Comparison of ENCODE assay signal across 9 cellular contexts in the genomic region with DNA sequence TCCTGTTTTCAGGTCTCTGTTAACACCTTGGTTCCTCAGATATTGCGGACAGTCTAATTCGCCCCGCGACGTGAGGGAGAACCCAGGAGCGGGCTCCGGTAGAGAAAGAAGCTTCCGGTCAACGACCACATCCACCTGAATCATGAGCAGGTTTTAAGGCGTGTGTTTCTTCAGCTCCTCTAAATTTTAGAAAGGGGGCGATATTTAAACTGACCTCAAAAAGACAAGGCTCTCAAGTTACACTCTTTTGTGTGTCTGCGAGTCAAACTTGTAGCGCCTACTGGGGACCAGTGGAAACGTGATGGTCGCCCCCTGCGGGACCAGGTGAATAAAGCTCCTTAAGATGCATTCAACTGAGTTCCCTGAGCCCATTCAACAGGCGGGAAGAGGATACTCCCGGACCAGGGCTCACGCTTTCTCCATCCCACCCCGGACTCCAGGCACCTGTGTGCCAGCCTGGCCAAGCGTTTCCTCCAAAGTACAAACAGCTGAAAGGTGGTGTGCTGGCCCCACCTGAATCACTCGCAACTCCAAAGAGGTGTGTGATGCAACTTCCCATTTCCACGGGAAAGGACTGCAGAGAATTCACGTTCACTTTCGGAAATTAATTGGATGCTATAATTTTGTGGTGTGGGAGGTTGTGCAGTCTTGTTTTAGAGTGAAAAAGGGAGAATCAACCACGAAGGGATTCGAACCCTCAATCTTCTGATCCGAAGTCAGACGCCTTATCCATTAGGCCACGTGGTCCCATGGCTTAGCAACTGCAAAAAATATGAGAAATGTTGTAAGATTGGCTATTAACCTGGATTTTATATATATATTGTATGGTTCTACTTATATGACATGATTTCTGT. TPM values are rescaled to one million over a fixed set of nuclear protein-coding genes. Genes with fewer than 3 reads are reported as not detected.
DNase-seq lines count a peak whose midpoint lies in the region; ATAC-seq and TF ChIP-seq lines count a peak whose summit lies in the region.
"Had no signal": no experiment of that assay in that cellular context is flagged by ENCODE, and none has a peak within 500 bp of the region (broad histone marks: within the 10 kb centered on the region; RNA-seq: fewer than 3 reads in every experiment).

No MANE protein-coding gene starts in this region.

- peak overlapping the region; percentile 48 for H3K27ac Mint-ChIP-seq in glutamatergic neuron (ENCODE audit: unreplicated experiment)

- peaks cover 0 to 14% (median 4%) of the 10 kb centered on the region in 10 experiments; a peak in 7 of 20 replicates for H3K4me1 ChIP-seq in BLaER1 treated with 17β-estradiol and CSF1 and Interleukin-3, amounts not matched to agents 10 nM and 100 nM
- no peaks in the 10 kb centered on the region for H3K4me1 ChIP-seq in suprapubic skin

- peak; percentile 39 for TF ChIP-seq RAD21 in Ishikawa (IDR thresholded peaks at IDR 0.05; ENCODE audit: low read depth)

- H4K20me1 ChIP-seq in BLaER1 treated with 17β-estradiol and CSF1 and Interleukin-3, amounts not matched to agents 10 nM and 100 nM: no peaks in the 10 kb centered on the region

- ATAC-seq in GM19351 (IDR thresholded peaks at IDR 0.05; ENCODE audit: unreplicated experiment): peak; percentile 72

- no peaks in the 10 kb centered on the region for H3K36me3 ChIP-seq in BLaER1 treated with 17β-estradiol and CSF1 and Interleukin-3, amounts not matched to agents 10 nM and 100 nM
- no peaks in the 10 kb centered on the region for H3K36me3 ChIP-seq in suprapubic skin

- TF ChIP-seq POLR2A in suprapubic skin (IDR thresholded peaks at IDR 0.05): no peak

- peaks cover 17% of the 10 kb centered on the region for H3K27me3 Mint-ChIP-seq in glutamatergic neuron (ENCODE audit: unreplicated experiment)

- WGBS in suprapubic skin: 3% methylated on average over 30 of the region's 30 CpGs

- H3K9ac ChIP-seq in BLaER1 treated with 17β-estradiol and CSF1 and Interleukin-3, amounts not matched to agents 10 nM and 100 nM: no peak overlapping the region

- peaks cover 0 to 4% (median 0%) of the 10 kb centered on the region in 11 experiments; a peak in 2 of 22 replicates for H3K27me3 ChIP-seq in BLaER1 treated with 17β-estradiol and CSF1 and Interleukin-3, amounts not matched to agents 10 nM and 100 nM
- peaks cover 25% of the 10 kb centered on the region for H3K27me3 ChIP-seq in suprapubic skin

- H3K4me3 ChIP-seq in BLaER1 treated with 17β-estradiol and CSF1 and Interleukin-3, amounts not matched to agents 10 nM and 100 nM: peak overlapping the region in 6 of 10 experiments; percentile 23 to 56 (median 50); a peak in 11 of 20 replicates
- peak overlapping the region; percentile 44 for H3K4me3 ChIP-seq in retinal pigment epithelial cell (ENCODE audit: low read length)
- no peak overlapping the region for H3K4me3 ChIP-seq in suprapubic skin

- H3K4me2 ChIP-seq in BLaER1 treated with 17β-estradiol and CSF1 and Interleukin-3, amounts not matched to agents 10 nM and 100 nM: peak overlapping the region; percentile 5 to 81 (median 60); a peak in 21 of 22 replicates

- peaks cover 14% of the 10 kb centered on the region for H3K9me3 Mint-ChIP-seq in glutamatergic neuron (ENCODE audit: unreplicated experiment)

- H3K27ac ChIP-seq in BLaER1 treated with 17β-estradiol and CSF1 and Interleukin-3, amounts not matched to agents 10 nM and 100 nM: no peak overlapping the region
- H3K27ac ChIP-seq in suprapubic skin: no peak overlapping the region

- TF ChIP-seq EP300 in Ishikawa (IDR thresholded peaks at IDR 0.05; ENCODE audit: borderline replicate concordance) (no peak), suprapubic skin (IDR thresholded peaks at IDR 0.05) (no peak)

- peaks cover 0 to 8% (median 0%) of the 10 kb centered on the region in 11 experiments; a peak in 3 of 22 replicates for H3K9me3 ChIP-seq in BLaER1 treated with 17β-estradiol and CSF1 and Interleukin-3, amounts not matched to agents 10 nM and 100 nM (replicated peaks in 1 of 11)
- H3K9me3 ChIP-seq in suprapubic skin: no peaks in the 10 kb centered on the region

- H3K36me3 Mint-ChIP-seq in glutamatergic neuron (ENCODE audit: unreplicated experiment): no peaks in the 10 kb centered on the region

- peak; percentile 82 for DNase-seq in RKO (ENCODE audit: low spot score)
- peak; percentile 82 for DNase-seq in activated effector memory CD4-positive, alpha-beta T cell treated with anti-CD3 and anti-CD28 coated beads, Interleukin-2, amount 50 U/mL, for 16 hours
- DNase-seq in glutamatergic neuron: peak; percentile 69
- DNase-seq in retinal pigment epithelial cell (ENCODE audit: low read depth): no peak
- DNase-seq in suprapubic skin (ENCODE audit: low spot score in 2 of 2): no peak

- H3K4me1 Mint-ChIP-seq in glutamatergic neuron (ENCODE audit: low read depth, unreplicated experiment): peaks cover 7% of the 10 kb centered on the region

- H3K4me3 Mint-ChIP-seq in glutamatergic neuron (ENCODE audit: unreplicated experiment): peak overlapping the region; percentile 93

- TF ChIP-seq CTCF in glutamatergic neuron (IDR thresholded peaks at IDR 0.05; ENCODE audit: partially characterized antibody, unreplicated experiment) (peak; percentile 56), retinal pigment epithelial cell (conservative IDR thresholded peaks at IDR 0.05; ENCODE audit: low read depth, low read length) (peak; percentile 70), suprapubic skin (IDR thresholded peaks at IDR 0.05) (no peak)

TF ChIP-seq in Ishikawa, 13 proteins besides CTCF, POLR2A, EP300 and RAD21:
- TF ChIP-seq, protein P1, sequence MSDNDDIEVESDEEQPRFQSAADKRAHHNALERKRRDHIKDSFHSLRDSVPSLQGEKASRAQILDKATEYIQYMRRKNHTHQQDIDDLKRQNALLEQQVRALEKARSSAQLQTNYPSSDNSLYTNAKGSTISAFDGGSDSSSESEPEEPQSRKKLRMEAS (IDR thresholded peaks at IDR 0.05): peak; percentile 62
- TF ChIP-seq USF1 (IDR thresholded peaks at IDR 0.05): peak; percentile 80
- TF ChIP-seq, protein P2, sequence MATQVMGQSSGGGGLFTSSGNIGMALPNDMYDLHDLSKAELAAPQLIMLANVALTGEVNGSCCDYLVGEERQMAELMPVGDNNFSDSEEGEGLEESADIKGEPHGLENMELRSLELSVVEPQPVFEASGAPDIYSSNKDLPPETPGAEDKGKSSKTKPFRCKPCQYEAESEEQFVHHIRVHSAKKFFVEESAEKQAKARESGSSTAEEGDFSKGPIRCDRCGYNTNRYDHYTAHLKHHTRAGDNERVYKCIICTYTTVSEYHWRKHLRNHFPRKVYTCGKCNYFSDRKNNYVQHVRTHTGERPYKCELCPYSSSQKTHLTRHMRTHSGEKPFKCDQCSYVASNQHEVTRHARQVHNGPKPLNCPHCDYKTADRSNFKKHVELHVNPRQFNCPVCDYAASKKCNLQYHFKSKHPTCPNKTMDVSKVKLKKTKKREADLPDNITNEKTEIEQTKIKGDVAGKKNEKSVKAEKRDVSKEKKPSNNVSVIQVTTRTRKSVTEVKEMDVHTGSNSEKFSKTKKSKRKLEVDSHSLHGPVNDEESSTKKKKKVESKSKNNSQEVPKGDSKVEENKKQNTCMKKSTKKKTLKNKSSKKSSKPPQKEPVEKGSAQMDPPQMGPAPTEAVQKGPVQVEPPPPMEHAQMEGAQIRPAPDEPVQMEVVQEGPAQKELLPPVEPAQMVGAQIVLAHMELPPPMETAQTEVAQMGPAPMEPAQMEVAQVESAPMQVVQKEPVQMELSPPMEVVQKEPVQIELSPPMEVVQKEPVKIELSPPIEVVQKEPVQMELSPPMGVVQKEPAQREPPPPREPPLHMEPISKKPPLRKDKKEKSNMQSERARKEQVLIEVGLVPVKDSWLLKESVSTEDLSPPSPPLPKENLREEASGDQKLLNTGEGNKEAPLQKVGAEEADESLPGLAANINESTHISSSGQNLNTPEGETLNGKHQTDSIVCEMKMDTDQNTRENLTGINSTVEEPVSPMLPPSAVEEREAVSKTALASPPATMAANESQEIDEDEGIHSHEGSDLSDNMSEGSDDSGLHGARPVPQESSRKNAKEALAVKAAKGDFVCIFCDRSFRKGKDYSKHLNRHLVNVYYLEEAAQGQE (IDR thresholded peaks at IDR 0.05; ENCODE audit: low read depth): no peak
- peak; percentile 50; the same call in 1 of the 2 replicates for TF ChIP-seq TCF12 (IDR thresholded peaks at IDR 0.05; ENCODE audit: low read depth)
- TF ChIP-seq ZBTB7A (IDR thresholded peaks at IDR 0.05; ENCODE audit: low read depth): no peak
- no peak for TF ChIP-seq YY1 (IDR thresholded peaks at IDR 0.05; ENCODE audit: low read depth)
- TF ChIP-seq CEBPB (IDR thresholded peaks at IDR 0.05): peak; percentile 93
- TF ChIP-seq TAF1 (IDR thresholded peaks at IDR 0.05; ENCODE audit: low read depth): no peak
- TF ChIP-seq FOXM1 (IDR thresholded peaks at IDR 0.05; ENCODE audit: borderline replicate concordance, low read depth): no peak
- no peak for TF ChIP-seq EGR1 (IDR thresholded peaks at IDR 0.05)
- TF ChIP-seq TEAD4 (IDR thresholded peaks at IDR 0.05): peak; percentile 82
- no peak for TF ChIP-seq CREB1 (IDR thresholded peaks at IDR 0.05; ENCODE audit: low read depth)
- TF ChIP-seq NFIC (IDR thresholded peaks at IDR 0.05): peak; percentile 34; the same call in 1 of the 2 replicates

RNA-seq across cellular contexts. Expression of gene GPX5, which starts 17.0 kb away (rescaled TPM):
- total RNA-seq in glutamatergic neuron (ENCODE audit: unreplicated experiment): not detected
- total RNA-seq in suprapubic skin: not detected
- total RNA-seq: T-helper 1 cell treated with Interleukin-12 subunit alpha and Interleukin-12 subunit beta and Interleukin-4 antibody, amounts not matched to agents 30 ng/mL and 1 ng/mL, for 36 hours had no signal

RNA-seq across cellular contexts. Expression of gene GPX6, which starts 27.1 kb away (rescaled TPM):
- total RNA-seq in glutamatergic neuron (ENCODE audit: unreplicated experiment) (not detected), suprapubic skin (not detected)
- total RNA-seq: T-helper 1 cell treated with Interleukin-12 subunit alpha and Interleukin-12 subunit beta and Interleukin-4 antibody, amounts not matched to agents 30 ng/mL and 1 ng/mL, for 36 hours had no signal

Comparison
In these comparisons a context has a peak if more than half of its experiments do, and no peak if none do; other contexts are left out.
1. DNase-seq: peak in RKO (single experiment), activated effector memory CD4-positive, alpha-beta T cell treated with anti-CD3 and anti-CD28 coated beads, Interleukin-2, amount 50 U/mL, for 16 hours (single experiment) and glutamatergic neuron (single experiment); none in retinal pigment epithelial cell (single experiment) and suprapubic skin (0 of 2).
2. CTCF ChIP-seq: peak in glutamatergic neuron (single experiment) and retinal pigment epithelial cell (single experiment); none in suprapubic skin (0 of 2).